ENCODE assay signal across 8 cellular contexts in the genomic region with DNA sequence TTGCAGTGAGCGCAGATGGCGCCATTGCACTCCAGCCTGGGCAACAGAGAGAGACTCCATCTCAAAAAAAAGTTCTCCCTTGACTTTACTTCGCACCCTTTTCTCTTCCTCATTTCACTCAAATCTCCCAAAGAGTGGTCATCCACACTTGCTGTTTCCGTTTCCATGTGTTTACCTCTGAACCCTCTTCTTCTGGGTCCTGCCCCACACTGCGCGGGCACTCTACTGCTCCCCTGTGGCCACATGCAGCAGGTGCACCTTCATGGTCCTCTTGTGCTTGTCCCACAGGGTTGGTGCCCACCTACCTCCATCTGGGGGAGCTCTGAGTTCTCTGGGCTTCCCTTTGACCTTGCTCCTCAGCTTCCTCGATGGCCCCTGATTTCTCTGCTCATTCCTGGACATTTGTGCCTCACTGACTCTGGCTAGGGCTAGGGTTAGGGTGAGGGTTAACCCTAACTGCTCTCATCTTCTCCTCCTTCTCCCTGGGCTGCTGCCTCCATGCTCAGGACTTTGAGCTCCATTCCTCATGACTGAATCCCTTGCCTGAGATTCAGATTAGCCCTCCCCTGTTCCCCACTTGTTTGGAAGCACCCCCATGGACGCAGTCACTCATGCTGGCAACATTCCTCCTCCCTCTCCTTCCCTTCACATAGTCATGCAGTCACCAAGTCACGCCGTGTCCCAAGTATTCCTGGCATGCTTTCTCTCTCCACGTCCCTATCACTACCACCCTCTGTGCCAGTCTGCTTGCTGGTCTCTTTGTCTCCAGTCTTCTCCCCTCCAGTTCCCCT. TPM values are rescaled to one million over a fixed set of nuclear protein-coding genes. Genes with fewer than 3 reads are reported as not detected.
A peak's percentile ranks its signal among the peaks of the same experiment; 100 is the strongest.
DNase-seq lines count a peak whose midpoint lies in the region; ATAC-seq and TF ChIP-seq lines count a peak whose summit lies in the region.

No MANE protein-coding gene starts in this region.

- H3K9me3 Mint-ChIP-seq in MCF 10A (ENCODE audit: unreplicated experiment): peaks cover 25% of the 10 kb centered on the region

- H3K27ac Mint-ChIP-seq in MCF 10A (ENCODE audit: low read depth, unreplicated experiment): no peak overlapping the region

- H3K27me3 Mint-ChIP-seq in MCF 10A (ENCODE audit: insufficient read depth, unreplicated experiment): peaks cover 31% of the 10 kb centered on the region

- H3K4me3 ChIP-seq in breast epithelium: no peak overlapping the region
- H3K4me3 ChIP-seq in upper lobe of left lung: no peak overlapping the region

- H3K9me3 ChIP-seq in breast epithelium (peaks cover 8 to 10% of the 10 kb centered on the region in 2 donors), upper lobe of left lung (peaks cover 0 to 12% (median 9%) of the 10 kb centered on the region in 4 donors)

- no peak for TF ChIP-seq CTCF in MCF 10A (IDR thresholded peaks at IDR 0.05; ENCODE audit: unreplicated experiment)
- TF ChIP-seq CTCF in breast epithelium (IDR thresholded peaks at IDR 0.05): no peak
- peak in 4 of 6 experiments; percentile 23 to 35 (median 29) for TF ChIP-seq CTCF in upper lobe of left lung (IDR thresholded peaks at IDR 0.05)

- no peak overlapping the region for H3K4me3 Mint-ChIP-seq in MCF 10A (ENCODE audit: unreplicated experiment)

- H3K36me3 ChIP-seq in breast epithelium (no peaks in the 10 kb centered on the region), upper lobe of left lung (no peaks in the 10 kb centered on the region)

- TF ChIP-seq EP300 in upper lobe of left lung (IDR thresholded peaks at IDR 0.05): no peak

- 45 to 53% methylated on average over 11 of the region's 11 CpGs for WGBS in upper lobe of left lung, 2 donors

- no peaks in the 10 kb centered on the region for H3K36me3 Mint-ChIP-seq in MCF 10A (ENCODE audit: insufficient read depth, unreplicated experiment)

- CTCF ChIA-PET in MCF 10A (lab: Yijun Ruan, JAX): interaction anchor here (0.8 kb wide), 1 partner anchor 77 kb away, joined by 3 read pairs; no protein-coding TSS in a partner anchor

- peak; percentile 74 to 82 for ATAC-seq in left cardiac atrium
- peak; percentile 36 to 68 for ATAC-seq in upper lobe of left lung (ENCODE audit: low FRiP score in 2 of 2)

- intact Hi-C loops in MCF 10A (cut with micrococcal nuclease) (no loop called here), breast epithelium (cut with DNase I; ENCODE audit: low total_unique reads) (no loop called here), left cardiac atrium (cut with DNase I) (no loop called here)

- no peak overlapping the region for H3K27ac ChIP-seq in breast epithelium
- no peak overlapping the region for H3K27ac ChIP-seq in upper lobe of left lung

- H3K4me1 ChIP-seq in breast epithelium: no peaks in the 10 kb centered on the region
- no peaks in the 10 kb centered on the region for H3K4me1 ChIP-seq in upper lobe of left lung

- POLR2A ChIA-PET in MCF 10A (lab: Yijun Ruan, JAX): no interaction called here

- peak; percentile 13 for DNase-seq in MCF 10A (ENCODE audit: unreplicated experiment)
- DNase-seq in breast epithelium (ENCODE audit: low spot score in 2 of 2): no peak
- DNase-seq in SKM-1 treated with dmso at 0.1 percent for 144 hours (lab: John Stamatoyannopoulos, UW; ENCODE audit: unreplicated experiment): peak; percentile 67
- no peak for DNase-seq in left cardiac atrium
- peak in 1 of 2 donors; percentile 40 for DNase-seq in upper lobe of left lung
- DNase-seq in NCI-H187 (lab: John Stamatoyannopoulos, UW): no peak
- no peak for DNase-seq in GM19238 (ENCODE audit: insufficient read length, low spot score)
- no peak for DNase-seq in anterior cingulate cortex (lab: John Stamatoyannopoulos, UW)

- H3K4me1 Mint-ChIP-seq in MCF 10A (ENCODE audit: insufficient read depth, unreplicated experiment): no peaks in the 10 kb centered on the region

- no TSS peak for BruUV-seq in MCF 10A (replicated peaks; lab: Mats Ljungman, UMichigan)

- H3K27me3 ChIP-seq in breast epithelium (no peaks in the 10 kb centered on the region), upper lobe of left lung (no peaks in the 10 kb centered on the region)

- TF ChIP-seq POLR2A in breast epithelium (IDR thresholded peaks at IDR 0.05) (no peak), upper lobe of left lung (IDR thresholded peaks at IDR 0.05) (no peak)

RNA-seq across cellular contexts. Expression of a gene that starts 26.6 kb away (rescaled TPM):
- total RNA-seq in MCF 10A (2022) (not detected in 2 replicates), breast epithelium (1 to 10 TPM in 1 of 3 donors, under 1 TPM in 1, not detected in 1; 0.33 to 1.2 TPM), left cardiac atrium (under 1 TPM in 1 of 2 donors, not detected in 1; 0.21 TPM), upper lobe of left lung (1 to 10 TPM in 1 of 6 donors, under 1 TPM in 3, not detected in 2; 0.11 to 2.1 (median 0.38) TPM)

Comparison
In these comparisons a context has a peak if more than half of its experiments do, and no peak if none do; other contexts are left out.
1. DNase-seq: peak in MCF 10A (single experiment) and SKM-1 treated with dmso at 0.1 percent for 144 hours (single experiment); none in breast epithelium (0 of 2), left cardiac atrium (single experiment), NCI-H187 (0 of 2), GM19238 (single experiment) and anterior cingulate cortex (0 of 58).
2. CTCF ChIP-seq: peak in upper lobe of left lung (4 of 6); none in MCF 10A (single experiment) and breast epithelium (0 of 3).